In genomic region chr1:162223488-162223887, GRCh38 we compare ENCODE assay signal across 20 cellular contexts.
DNase-seq lines count a peak whose midpoint lies in the region; ATAC-seq, FAIRE-seq and TF ChIP-seq lines count a peak whose summit lies in the region.
"Had no signal": no experiment of that assay in that cellular context is flagged by ENCODE, and none has a peak within 500 bp of the region (broad histone marks: within the 10 kb centered on the region; RNA-seq: fewer than 3 reads in every experiment).

No MANE protein-coding gene starts in this region.

- in situ Hi-C loops in Panc1 (cut with HindIII; ENCODE audit: low pct_unique_long_range_greater_than_20kb, low sequenced_read_pairs) = no loop called here

- intact Hi-C loops in Panc1 (cut with micrococcal nuclease; ENCODE audit: unreplicated experiment) = no loop called here

- FAIRE-seq in GM12892 (lab: Jason Lieb, UNC) = no peak
- FAIRE-seq: A204.1, G401.6, GM19239, H1 had no signal

- H3K9me3 ChIP-seq in Panc1 (ENCODE audit: control insufficient read depth, insufficient read depth, low read depth, low read length) = no peaks in the 10 kb centered on the region
- H3K9me3 ChIP-seq: BLaER1, Caco-2 had no signal

- POLR2A ChIA-PET in Panc1 (lab: Charles Lee) = no interaction called here

- H3K4me1 ChIP-seq in Panc1 (ENCODE audit: control insufficient read depth, insufficient read depth, low read length) = peaks cover 86% of the 10 kb centered on the region
- H3K4me1 ChIP-seq: BLaER1, Caco-2 had no signal

- DNase-seq in LoVo (ENCODE audit: low spot score) (peak; percentile 24), Panc1 (ENCODE audit: low read depth, low spot score) (no peak), GM12892 (ENCODE audit: insufficient read length) (no peak), 8988T (no peak)
- DNase-seq: Caco-2; CD4-positive, CD25-positive, alpha-beta regulatory T cell; CD8-positive, alpha-beta T cell; DMS153; DND-41; H9 had no signal

- no peak overlapping the region for H3K4me3 ChIP-seq in Panc1 (ENCODE audit: low read depth in 2 of 2, low read length in 2 of 2)
- H3K4me3 ChIP-seq: BLaER1 had no signal

- TF ChIP-seq CTCF in Panc1 (IDR thresholded peaks at IDR 0.05) (no peak), nephron (IDR thresholded peaks at IDR 0.05; ENCODE audit: unreplicated experiment in 3 of 3) (no peak)

- no peaks in the 10 kb centered on the region for H3K36me3 Mint-ChIP-seq in nephron (ENCODE audit: low read depth)
- H3K36me3 Mint-ChIP-seq: CD4-positive, CD25-positive, alpha-beta regulatory T cell; CD8-positive, alpha-beta T cell had no signal

- H3K27me3 Mint-ChIP-seq in nephron (ENCODE audit: low read depth) = peaks cover 4% of the 10 kb centered on the region

- no peak for TF ChIP-seq POLR2A in GM12892 (IDR thresholded peaks at IDR 0.05; ENCODE audit: low read depth, low read length)

- no peak overlapping the region for H3K4me3 Mint-ChIP-seq in nephron
- H3K4me3 Mint-ChIP-seq: B cell; CD4-positive, CD25-positive, alpha-beta regulatory T cell; CD8-positive, alpha-beta T cell had no signal

- H3K27ac ChIP-seq in Panc1 (ENCODE audit: low read length) = peak overlapping the region; percentile 87
- H3K27ac ChIP-seq: BLaER1, C4-2B had no signal

- BruUV-seq in Panc1 (replicated peaks; lab: Mats Ljungman, UMichigan) = no TSS peak

- peak; percentile 44 for ATAC-seq in Panc1
- ATAC-seq in GM21381 (IDR thresholded peaks at IDR 0.05; ENCODE audit: unreplicated experiment) = no peak
- ATAC-seq: CD8-positive, alpha-beta T cell; HCT116 had no signal

- H3K4me1 Mint-ChIP-seq in nephron = peaks cover 35% of the 10 kb centered on the region
- H3K4me1 Mint-ChIP-seq: B cell; CD4-positive, CD25-positive, alpha-beta regulatory T cell had no signal

- no peaks in the 10 kb centered on the region for H3K36me3 ChIP-seq in Panc1 (ENCODE audit: control insufficient read depth, insufficient read depth, low read length)
- H3K36me3 ChIP-seq: BLaER1 had no signal

- peak overlapping the region; percentile 8 to 40 (median 39) for H3K27ac Mint-ChIP-seq in nephron
- H3K27ac Mint-ChIP-seq: B cell; CD4-positive, CD25-positive, alpha-beta regulatory T cell; CD8-positive, alpha-beta T cell had no signal

- no peaks in the 10 kb centered on the region for H3K27me3 ChIP-seq in Panc1 (ENCODE audit: control insufficient read depth, insufficient read depth, low read length)
- H3K27me3 ChIP-seq: BLaER1 had no signal

- no peaks in the 10 kb centered on the region for H3K9me3 Mint-ChIP-seq in nephron
- H3K9me3 Mint-ChIP-seq: CD4-positive, CD25-positive, alpha-beta regulatory T cell; CD8-positive, alpha-beta T cell; H9 had no signal

- CTCF ChIA-PET in Panc1 (lab: Charles Lee) = no interaction called here
